9 cellular contexts compared by ENCODE assay signal in genomic region chr3:4744405-4745239, GRCh38.
DNase-seq lines count a peak whose midpoint lies in the region; ATAC-seq and TF ChIP-seq lines count a peak whose summit lies in the region.
"Had no signal": no experiment of that assay in that cellular context is flagged by ENCODE, and none has a peak within 500 bp of the region (broad histone marks: within the 10 kb centered on the region; RNA-seq: fewer than 3 reads in every experiment).

No MANE protein-coding gene starts in this region.

- peak overlapping the region; percentile 48 for H3K27ac ChIP-seq in SJCRH30

- H3K36me3 Mint-ChIP-seq in T-helper 2 cell treated with Interferon-gamma antibody and Interleukin-4, amounts not matched to agents 5 μg/mL and 100 μg/mL, for 36 hours (ENCODE audit: low read depth): peaks cover 43% of the 10 kb centered on the region
- peaks cover 76% of the 10 kb centered on the region for H3K36me3 Mint-ChIP-seq in stimulated activated memory B cell treated with anti-CD40 and anti-IgM and Interleukin-4, amounts not matched to agents 10 μg/mL and 1 μg/mL and 100 μg/mL, for 72 hours

- H3K27ac Mint-ChIP-seq in T-helper 2 cell treated with Interferon-gamma antibody and Interleukin-4, amounts not matched to agents 5 μg/mL and 100 μg/mL, for 36 hours: peak overlapping the region; percentile 14
- peak overlapping the region; percentile 28 for H3K27ac Mint-ChIP-seq in stimulated activated memory B cell treated with anti-CD40 and anti-IgM and Interleukin-4, amounts not matched to agents 10 μg/mL and 1 μg/mL and 100 μg/mL, for 72 hours

- H3K4me1 ChIP-seq in SJCRH30: peaks cover 22% of the 10 kb centered on the region

- no peak for DNase-seq in T-helper 2 cell treated with Interferon-gamma antibody and Interleukin-4, amounts not matched to agents 5 μg/mL and 100 μg/mL, for 36 hours (ENCODE audit: low spot score)
- DNase-seq in T-helper 2 cell (no peak), SJCRH30 (peak; percentile 56 to 75), fibroblast of the aortic adventitia (ENCODE audit: low read depth) (peak; percentile 66), activated gamma-delta T cell (lab: John Stamatoyannopoulos, UW) (no peak), SKM-1 (lab: John Stamatoyannopoulos, UW; ENCODE audit: unreplicated experiment) (no peak), inferior parietal cortex (ENCODE audit: extremely low spot score) (no peak)
- DNase-seq: NCI-H2107 had no signal

- H3K27me3 Mint-ChIP-seq in T-helper 2 cell treated with Interferon-gamma antibody and Interleukin-4, amounts not matched to agents 5 μg/mL and 100 μg/mL, for 36 hours (ENCODE audit: low read depth): no peaks in the 10 kb centered on the region
- H3K27me3 Mint-ChIP-seq in stimulated activated memory B cell treated with anti-CD40 and anti-IgM and Interleukin-4, amounts not matched to agents 10 μg/mL and 1 μg/mL and 100 μg/mL, for 72 hours: no peaks in the 10 kb centered on the region

- no peaks in the 10 kb centered on the region for H3K36me3 ChIP-seq in SJCRH30

- no peak for TF ChIP-seq CTCF in fibroblast of the aortic adventitia (IDR thresholded peaks at IDR 0.05; ENCODE audit: insufficient read depth, low read length)

- no peak overlapping the region for H3K4me3 ChIP-seq in SJCRH30
- H3K4me3 ChIP-seq in fibroblast of the aortic adventitia (ENCODE audit: low read depth, low read length): no peak overlapping the region

- no peaks in the 10 kb centered on the region for H3K9me3 ChIP-seq in SJCRH30 (replicated peaks)

- H3K27me3 ChIP-seq in SJCRH30: no peaks in the 10 kb centered on the region

- peaks cover 44% of the 10 kb centered on the region for H3K4me1 Mint-ChIP-seq in T-helper 2 cell treated with Interferon-gamma antibody and Interleukin-4, amounts not matched to agents 5 μg/mL and 100 μg/mL, for 36 hours (ENCODE audit: low read depth)
- H3K4me1 Mint-ChIP-seq in stimulated activated memory B cell treated with anti-CD40 and anti-IgM and Interleukin-4, amounts not matched to agents 10 μg/mL and 1 μg/mL and 100 μg/mL, for 72 hours: peaks cover 35% of the 10 kb centered on the region

- peaks cover 7% of the 10 kb centered on the region for H3K9me3 Mint-ChIP-seq in T-helper 2 cell treated with Interferon-gamma antibody and Interleukin-4, amounts not matched to agents 5 μg/mL and 100 μg/mL, for 36 hours
- H3K9me3 Mint-ChIP-seq in stimulated activated memory B cell treated with anti-CD40 and anti-IgM and Interleukin-4, amounts not matched to agents 10 μg/mL and 1 μg/mL and 100 μg/mL, for 72 hours: no peaks in the 10 kb centered on the region

- no peak overlapping the region for H3K4me3 Mint-ChIP-seq in T-helper 2 cell treated with Interferon-gamma antibody and Interleukin-4, amounts not matched to agents 5 μg/mL and 100 μg/mL, for 36 hours
- no peak overlapping the region for H3K4me3 Mint-ChIP-seq in stimulated activated memory B cell treated with anti-CD40 and anti-IgM and Interleukin-4, amounts not matched to agents 10 μg/mL and 1 μg/mL and 100 μg/mL, for 72 hours

- ATAC-seq in stimulated activated memory B cell treated with anti-CD40 and anti-IgM and Interleukin-4, amounts not matched to agents 10 μg/mL and 1 μg/mL and 100 μg/mL, for 72 hours: no peak

Comparison
In these comparisons a context has a peak if more than half of its experiments do, and no peak if none do; other contexts are left out.
1. DNase-seq: peak in SJCRH30 (2 of 2) and fibroblast of the aortic adventitia (single experiment); none in T-helper 2 cell treated with Interferon-gamma antibody and Interleukin-4, amounts not matched to agents 5 μg/mL and 100 μg/mL, for 36 hours (single experiment), T-helper 2 cell (0 of 5), activated gamma-delta T cell (single experiment), SKM-1 (single experiment) and inferior parietal cortex (single experiment).